Comparison of ENCODE assay signal across 27 cellular contexts in genomic region chr18:12589419-12589818, GRCh38.
DNase-seq lines count a peak whose midpoint lies in the region; ATAC-seq and TF ChIP-seq lines count a peak whose summit lies in the region.
"Had no signal": no experiment of that assay in that cellular context is flagged by ENCODE, and none has a peak within 500 bp of the region (broad histone marks: within the 10 kb centered on the region; RNA-seq: fewer than 3 reads in every experiment).

No MANE protein-coding gene starts in this region.

- no peak for TF ChIP-seq CTCF in osteoblast (IDR thresholded peaks at IDR 0.05; ENCODE audit: extremely low read depth, low read depth, low read length)

- no peaks in the 10 kb centered on the region for H3K9me3 ChIP-seq in endocrine pancreas (ENCODE audit: control insufficient read depth, low read length)
- H3K9me3 ChIP-seq in osteoblast (ENCODE audit: low read depth, low read length), result no peaks in the 10 kb centered on the region
- H3K9me3 ChIP-seq: BLaER1, breast epithelium, gastrocnemius medialis had no signal

- no peak overlapping the region for H3K27ac ChIP-seq in osteoblast (ENCODE audit: low read depth, low read length)
- H3K27ac ChIP-seq: BLaER1, gastrocnemius medialis had no signal

- peaks cover 6% of the 10 kb centered on the region for H4K20me1 ChIP-seq in osteoblast (ENCODE audit: insufficient read depth, low read length)
- H4K20me1 ChIP-seq: BLaER1 had no signal

- H3K79me2 ChIP-seq in osteoblast (ENCODE audit: insufficient read depth, low read length), result peaks cover 69% of the 10 kb centered on the region

- DNase-seq in Ammon's horn (ENCODE audit: low spot score) (peak; percentile 28), DMS53 (lab: John Stamatoyannopoulos, UW) (peak; percentile 86), NCI-H2196 treated with DMSO at 0.1 percent for 48 hours (lab: John Stamatoyannopoulos, UW; ENCODE audit: unreplicated experiment) (peak; percentile 63), osteoblast (ENCODE audit: insufficient read length, low spot score, missing footprints) (no peak), DMS 273 (lab: John Stamatoyannopoulos, UW; ENCODE audit: unreplicated experiment) (no peak), NCI-H1417 treated with DMSO at 0.1 percent for 48 hours (lab: John Stamatoyannopoulos, UW) (no peak)
- DNase-seq: activated CD4-positive, alpha-beta T cell treated with anti-CD3 and anti-CD28 coated beads for 48 hours; activated effector memory CD4-positive, alpha-beta T cell treated with Interleukin-2 at 50 U/mL for 16 hours; activated T-cell treated with anti-CD3 and anti-CD28 coated beads, Interleukin-2, amount 50 U/mL, for 1 hour; DMS79 treated with DMSO at 0.1 percent for 48 hours; gastrocnemius medialis; kidney glomerular epithelial cell; naive thymus-derived CD8-positive, alpha-beta T cell; NCI-H1048; NCI-H2171 treated with DMSO at 0.1 percent for 48 hours; NCI-H526 treated with DMSO at 0.1 percent for 48 hours; SHP77 treated with DMSO at 0.1 percent for 48 hours; stimulated activated CD4-positive, alpha-beta T cell treated with anti-CD3 and anti-CD28 coated beads, Interleukin-15, amount 100 ng/mL, for 24 hours; substantia nigra; SW 1271 had no signal

- H3K9ac ChIP-seq in endocrine pancreas (ENCODE audit: control insufficient read depth, insufficient read depth, low read length), result no peak overlapping the region
- H3K9ac ChIP-seq: BLaER1 had no signal

- H2AFZ ChIP-seq in osteoblast (ENCODE audit: low read length), result no peak overlapping the region

- H3K27me3 ChIP-seq in endocrine pancreas (ENCODE audit: control insufficient read depth, insufficient read depth, low read length) (no peaks in the 10 kb centered on the region), osteoblast (ENCODE audit: insufficient read depth, low read length) (no peaks in the 10 kb centered on the region)
- H3K27me3 ChIP-seq: BLaER1, breast epithelium, gastrocnemius medialis had no signal

- no peaks in the 10 kb centered on the region for H3K36me3 ChIP-seq in endocrine pancreas (ENCODE audit: control insufficient read depth, insufficient read depth, low read length)
- H3K36me3 ChIP-seq in osteoblast (ENCODE audit: insufficient read depth, low read length), result no peaks in the 10 kb centered on the region
- H3K36me3 ChIP-seq: BLaER1, breast epithelium, gastrocnemius medialis had no signal

- H3K4me2 ChIP-seq in osteoblast (ENCODE audit: insufficient read depth, low read length), result no peak overlapping the region
- H3K4me2 ChIP-seq: BLaER1 had no signal

- peaks cover 8% of the 10 kb centered on the region for H3K4me1 ChIP-seq in endocrine pancreas (ENCODE audit: control insufficient read depth, insufficient read depth, low read length)
- peaks cover 5% of the 10 kb centered on the region for H3K4me1 ChIP-seq in osteoblast (ENCODE audit: insufficient read depth, low read length)
- H3K4me1 ChIP-seq: BLaER1, breast epithelium had no signal

- no peak for ATAC-seq in HG02884 (IDR thresholded peaks at IDR 0.05; ENCODE audit: unreplicated experiment)
- ATAC-seq: activated naive CD4-positive, alpha-beta T cell treated with anti-CD3 and anti-CD28 coated beads, Interleukin-2, amount 50 U/mL, for 72 hours; gastrocnemius medialis; naive thymus-derived CD8-positive, alpha-beta T cell; Panc1; stimulated activated effector memory CD8-positive, alpha-beta T cell treated with anti-CD3 and anti-CD28 coated beads, Interleukin-12 subunit alpha, Interleukin-12 subunit beta, amount 100 ng/mL, for 72 hours had no signal

- peak overlapping the region; percentile 44 for H3K4me3 ChIP-seq in endocrine pancreas (ENCODE audit: control insufficient read depth, insufficient read depth, low read length)
- no peak overlapping the region for H3K4me3 ChIP-seq in osteoblast (ENCODE audit: insufficient read depth, low read length)
- H3K4me3 ChIP-seq: BLaER1, breast epithelium, gastrocnemius medialis had no signal

Comparison
In these comparisons a context has a peak if more than half of its experiments do, and no peak if none do; other contexts are left out.
1. DNase-seq: peak in Ammon's horn (single experiment), DMS53 (single experiment) and NCI-H2196 treated with DMSO at 0.1 percent for 48 hours (single experiment); none in osteoblast (single experiment), DMS 273 (single experiment) and NCI-H1417 treated with DMSO at 0.1 percent for 48 hours (single experiment).